ENCODE assay signal across 22 cellular contexts in genomic region chrX:32139463-32139862, GRCh38.
"Had no signal": no experiment of that assay in that cellular context is flagged by ENCODE, and none has a peak within 500 bp of the region (broad histone marks: within the 10 kb centered on the region; RNA-seq: fewer than 3 reads in every experiment).

No MANE protein-coding gene starts in this region.

- H2AFZ ChIP-seq: neural progenitor cell had no signal

- H3K9ac ChIP-seq: neural progenitor cell had no signal

- H3K27me3 ChIP-seq: left lung, neural progenitor cell, right atrium auricular region, sigmoid colon, spleen, tibial nerve, upper lobe of left lung had no signal

- DNase-seq: dorsolateral prefrontal cortex; effector CD4-positive, alpha-beta T cell; head of caudate nucleus; kidney; left lung; mesenchymal stem cell; naive thymus-derived CD4-positive, alpha-beta T cell; sigmoid colon; spleen; stimulated activated CD4-positive, alpha-beta T cell treated with anti-CD3 and anti-CD28 coated beads, Interleukin-4, amount 100 ng/mL, for 4 hours; upper lobe of left lung had no signal

- FAIRE-seq: frontal cortex, urothelium cell line had no signal

- H3K9me3 Mint-ChIP-seq: nephron; stimulated activated memory B cell treated with anti-CD40 and anti-IgM and Interleukin-4, amounts not matched to agents 10 μg/mL and 1 μg/mL and 100 μg/mL, for 72 hours; stimulated activated naive CD8-positive, alpha-beta T cell treated with anti-CD3 and anti-CD28 coated beads, Interleukin-15, Interleukin-2, amounts not matched to agents 100 ng/mL and 50 ng/mL, for 24 hours had no signal

- ATAC-seq: left lung; naive thymus-derived CD4-positive, alpha-beta T cell; stimulated activated memory B cell treated with anti-CD40 and anti-IgM and Interleukin-4, amounts not matched to agents 10 μg/mL and 1 μg/mL and 100 μg/mL, for 72 hours had no signal

- H3K4me2 ChIP-seq: neural progenitor cell had no signal

- H3K27ac ChIP-seq: dorsolateral prefrontal cortex, left lung, neural progenitor cell, prostate gland, right atrium auricular region, sigmoid colon, spleen, thoracic aorta, tibial nerve, upper lobe of left lung had no signal

- H3K4me1 Mint-ChIP-seq: mesothelial cell of epicardium; naive thymus-derived CD4-positive, alpha-beta T cell; nephron; neural progenitor cell; stimulated activated memory B cell treated with anti-CD40 and anti-IgM and Interleukin-4, amounts not matched to agents 10 μg/mL and 1 μg/mL and 100 μg/mL, for 72 hours had no signal

- H3K36me3 ChIP-seq: left lung, neural progenitor cell, prostate gland, right atrium auricular region, sigmoid colon, spleen, thoracic aorta, tibial nerve, upper lobe of left lung had no signal

- H3K27me3 Mint-ChIP-seq: naive thymus-derived CD4-positive, alpha-beta T cell; stimulated activated memory B cell treated with anti-CD40 and anti-IgM and Interleukin-4, amounts not matched to agents 10 μg/mL and 1 μg/mL and 100 μg/mL, for 72 hours; stimulated activated naive CD8-positive, alpha-beta T cell treated with anti-CD3 and anti-CD28 coated beads, Interleukin-15, Interleukin-2, amounts not matched to agents 100 ng/mL and 50 ng/mL, for 24 hours had no signal

- H3K4me3 Mint-ChIP-seq: mesothelial cell of epicardium; naive thymus-derived CD4-positive, alpha-beta T cell; nephron; neural progenitor cell; stimulated activated memory B cell treated with anti-CD40 and anti-IgM and Interleukin-4, amounts not matched to agents 10 μg/mL and 1 μg/mL and 100 μg/mL, for 72 hours; stimulated activated naive CD8-positive, alpha-beta T cell treated with anti-CD3 and anti-CD28 coated beads, Interleukin-15, Interleukin-2, amounts not matched to agents 100 ng/mL and 50 ng/mL, for 24 hours had no signal

- H3K4me1 ChIP-seq: left lung, neural progenitor cell, prostate gland, right atrium auricular region, sigmoid colon, spleen, tibial nerve, upper lobe of left lung had no signal

- H3K27ac Mint-ChIP-seq: mesothelial cell of epicardium; naive thymus-derived CD4-positive, alpha-beta T cell; nephron; neural progenitor cell; stimulated activated memory B cell treated with anti-CD40 and anti-IgM and Interleukin-4, amounts not matched to agents 10 μg/mL and 1 μg/mL and 100 μg/mL, for 72 hours; stimulated activated naive CD8-positive, alpha-beta T cell treated with anti-CD3 and anti-CD28 coated beads, Interleukin-15, Interleukin-2, amounts not matched to agents 100 ng/mL and 50 ng/mL, for 24 hours had no signal

- H3K9me3 ChIP-seq: left lung, prostate gland, right atrium auricular region, sigmoid colon, spleen, thoracic aorta, tibial nerve, upper lobe of left lung had no signal

- H3K4me3 ChIP-seq: dorsolateral prefrontal cortex, left lung, neural progenitor cell, prostate gland, right atrium auricular region, sigmoid colon, spleen, thoracic aorta, tibial nerve, upper lobe of left lung had no signal

- H3K36me3 Mint-ChIP-seq: mesothelial cell of epicardium; naive thymus-derived CD4-positive, alpha-beta T cell; stimulated activated memory B cell treated with anti-CD40 and anti-IgM and Interleukin-4, amounts not matched to agents 10 μg/mL and 1 μg/mL and 100 μg/mL, for 72 hours had no signal
